ENCODE assay signal across 13 cellular contexts in the genomic region with DNA sequence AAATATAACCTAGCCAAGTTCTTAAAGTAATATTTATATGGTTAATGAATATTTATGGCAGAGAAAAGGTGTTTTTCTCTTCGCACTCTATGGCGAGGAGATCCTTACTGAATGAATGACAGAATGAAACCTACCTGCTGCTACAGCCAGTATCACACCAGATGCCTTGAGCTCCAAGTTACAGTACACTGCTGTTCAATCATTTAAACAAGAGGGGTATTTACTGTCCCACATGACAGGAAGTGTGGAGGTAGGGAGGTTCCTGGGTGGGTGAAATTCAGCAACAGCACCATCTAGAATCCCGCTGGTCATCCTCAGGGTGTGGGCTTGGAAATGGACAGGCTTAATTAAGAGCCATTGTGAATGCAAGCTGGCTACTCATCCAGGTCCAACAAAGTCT. TPM values are rescaled to one million over a fixed set of nuclear protein-coding genes. Genes with fewer than 3 reads are reported as not detected.
DNase-seq lines count a peak whose midpoint lies in the region; ATAC-seq, FAIRE-seq and TF ChIP-seq lines count a peak whose summit lies in the region.
"Had no signal": no experiment of that assay in that cellular context is flagged by ENCODE, and none has a peak within 500 bp of the region (broad histone marks: within the 10 kb centered on the region; RNA-seq: fewer than 3 reads in every experiment).

No MANE protein-coding gene starts in this region.

- TF ChIP-seq CTCF in stomach (IDR thresholded peaks at IDR 0.05): no peak
- TF ChIP-seq CTCF in ovary (IDR thresholded peaks at IDR 0.05): no peak
- TF ChIP-seq CTCF in body of pancreas (IDR thresholded peaks at IDR 0.05): no peak

- intact Hi-C loops in stomach (cut with DNase I; ENCODE audit: low total_unique reads): no loop called here
- intact Hi-C loops in ovary (cut with DNase I): no loop called here
- intact Hi-C loops in body of pancreas (cut with DNase I): no loop called here

- H3K9me3 ChIP-seq in SK-N-MC (ENCODE audit: low read depth, low read length) (no peaks in the 10 kb centered on the region), stomach (no peaks in the 10 kb centered on the region), ovary (no peaks in the 10 kb centered on the region), body of pancreas (no peaks in the 10 kb centered on the region)

- TF ChIP-seq EP300 in stomach (IDR thresholded peaks at IDR 0.05) (no peak), ovary (IDR thresholded peaks at IDR 0.05) (no peak)

- H3K36me3 Mint-ChIP-seq in activated CD4-positive, alpha-beta memory T cell treated with anti-CD3 and anti-CD28 coated beads, Interleukin-2, amount 10 ng/mL, durations not matched to agents 7 days and 5 days (ENCODE audit: low read depth): no peaks in the 10 kb centered on the region
- H3K36me3 Mint-ChIP-seq: activated naive CD4-positive, alpha-beta T cell treated with anti-CD3 and anti-CD28 coated beads, Interleukin-2, amount 10 ng/mL, durations not matched to agents 7 days and 5 days had no signal

- H3K4me1 ChIP-seq in stomach (peaks cover 42 to 100% (median 69%) of the 10 kb centered on the region in 4 donors), ovary (ENCODE audit: insufficient read depth) (peaks cover 15% of the 10 kb centered on the region), body of pancreas (peaks cover 12% of the 10 kb centered on the region)

- 91 to 95% (median 94%) methylated on average over 3 of the region's 3 CpGs for WGBS in stomach, 5 donors
- 95% methylated on average over 3 of the region's 3 CpGs for WGBS in ovary, 3 donors
- WGBS in body of pancreas, 2 donors: 99% methylated on average over 3 of the region's 3 CpGs

- FAIRE-seq in GM12892 (lab: Jason Lieb, UNC): peak; percentile 57
- FAIRE-seq: kidney had no signal

- H3K27me3 Mint-ChIP-seq in activated CD4-positive, alpha-beta memory T cell treated with anti-CD3 and anti-CD28 coated beads, Interleukin-2, amount 10 ng/mL, durations not matched to agents 7 days and 5 days: peaks cover 51% of the 10 kb centered on the region

- H3K9ac ChIP-seq in SK-N-MC (ENCODE audit: insufficient read length): no peak overlapping the region

- ATAC-seq in HG03097 (IDR thresholded peaks at IDR 0.05; ENCODE audit: low FRiP score, unreplicated experiment) (no peak), body of pancreas (no peak)

- H3K27me3 ChIP-seq in stomach (no peaks in the 10 kb centered on the region), ovary (no peaks in the 10 kb centered on the region), body of pancreas (no peaks in the 10 kb centered on the region)

- H3K36me3 ChIP-seq in SK-N-MC (ENCODE audit: insufficient read depth, low read length) (no peaks in the 10 kb centered on the region), stomach (no peaks in the 10 kb centered on the region), ovary (no peaks in the 10 kb centered on the region), body of pancreas (replicated peaks in 1 of 2; ENCODE audit: insufficient read depth in 1 of 2, low read depth in 2 of 2) (no peaks in the 10 kb centered on the region)

- H3K27ac ChIP-seq in SK-N-MC (peak overlapping the region; percentile 93; the same call in 1 of the 2 replicates), stomach (peak overlapping the region in 3 of 5 donors; percentile 57 to 74 (median 69)), ovary (no peak overlapping the region), body of pancreas (no peak overlapping the region)

- H3K4me3 ChIP-seq in SK-N-MC (peak overlapping the region; percentile 12; the same call in 1 of the 2 replicates), stomach (no peak overlapping the region), ovary (no peak overlapping the region), body of pancreas (no peak overlapping the region)

- TF ChIP-seq POLR2A in GM12892 (IDR thresholded peaks at IDR 0.05; ENCODE audit: low read depth, low read length) (no peak), stomach (IDR thresholded peaks at IDR 0.05) (no peak), ovary (IDR thresholded peaks at IDR 0.05) (no peak), body of pancreas (IDR thresholded peaks at IDR 0.05) (no peak)

- DNase-seq in GM12892 (ENCODE audit: insufficient read length): no peak
- DNase-seq in SK-N-MC (ENCODE audit: low read depth, low spot score): no peak
- peak; percentile 69 for DNase-seq in foreskin melanocyte
- no peak for DNase-seq in stomach
- DNase-seq in activated CD4-positive, alpha-beta memory T cell treated with anti-CD3 and anti-CD28 coated beads, Interleukin-2, amount 10 ng/mL, durations not matched to agents 7 days and 5 days: no peak
- no peak for DNase-seq in ovary
- no peak for DNase-seq in body of pancreas
- DNase-seq: activated CD8-positive, alpha-beta memory T cell treated with anti-CD3 and anti-CD28 coated beads for 24 hours; activated naive CD4-positive, alpha-beta T cell treated with anti-CD3 and anti-CD28 coated beads, Interleukin-2, amount 10 ng/mL, durations not matched to agents 7 days and 5 days; kidney; NCI-H2171 treated with DMSO at 0.1 percent for 48 hours had no signal

- POLR2A ChIA-PET in activated CD4-positive, alpha-beta memory T cell treated with anti-CD3 and anti-CD28 coated beads, Interleukin-2, amount 10 ng/mL, durations not matched to agents 7 days and 5 days (lab: Charles Lee): no interaction called here

- H3K27ac Mint-ChIP-seq in activated CD4-positive, alpha-beta memory T cell treated with anti-CD3 and anti-CD28 coated beads, Interleukin-2, amount 10 ng/mL, durations not matched to agents 7 days and 5 days: no peak overlapping the region
- H3K27ac Mint-ChIP-seq: activated naive CD4-positive, alpha-beta T cell treated with anti-CD3 and anti-CD28 coated beads, Interleukin-2, amount 10 ng/mL, durations not matched to agents 7 days and 5 days had no signal

- CTCF ChIA-PET in activated CD4-positive, alpha-beta memory T cell treated with anti-CD3 and anti-CD28 coated beads, Interleukin-2, amount 10 ng/mL, durations not matched to agents 7 days and 5 days (lab: Charles Lee): interaction anchor here (0.8 kb wide), 1 partner anchor 13 kb away, joined by 3 read pairs; no protein-coding TSS in a partner anchor

- no peak overlapping the region for H3K4me3 Mint-ChIP-seq in activated CD4-positive, alpha-beta memory T cell treated with anti-CD3 and anti-CD28 coated beads, Interleukin-2, amount 10 ng/mL, durations not matched to agents 7 days and 5 days
- H3K4me3 Mint-ChIP-seq: activated naive CD4-positive, alpha-beta T cell treated with anti-CD3 and anti-CD28 coated beads, Interleukin-2, amount 10 ng/mL, durations not matched to agents 7 days and 5 days had no signal

- H3K4me1 Mint-ChIP-seq in activated CD4-positive, alpha-beta memory T cell treated with anti-CD3 and anti-CD28 coated beads, Interleukin-2, amount 10 ng/mL, durations not matched to agents 7 days and 5 days: peaks cover 20% of the 10 kb centered on the region

- H3K9me3 Mint-ChIP-seq in activated CD4-positive, alpha-beta memory T cell treated with anti-CD3 and anti-CD28 coated beads, Interleukin-2, amount 10 ng/mL, durations not matched to agents 7 days and 5 days: no peaks in the 10 kb centered on the region
- H3K9me3 Mint-ChIP-seq: activated naive CD4-positive, alpha-beta T cell treated with anti-CD3 and anti-CD28 coated beads, Interleukin-2, amount 10 ng/mL, durations not matched to agents 7 days and 5 days; CD14-positive monocyte had no signal

RNA-seq across cellular contexts. Expression of a gene that starts 14.8 kb away (rescaled TPM):
- polyA plus RNA-seq in GM12892 (2012; ENCODE audit: missing spikeins): 9.3 TPM
- 10 to 100 TPM; 13.3 to 33.8 (median 19.0) TPM for total RNA-seq in stomach
- 10 to 100 TPM in 2 of 3 donors, 1 to 10 TPM in 1; 5.1 to 17.0 (median 11.1) TPM for polyA plus RNA-seq in stomach
- 1 to 10 TPM; 1.2 to 1.7 TPM for total RNA-seq in activated CD4-positive, alpha-beta memory T cell treated with anti-CD3 and anti-CD28 coated beads, Interleukin-2, amount 10 ng/mL, durations not matched to agents 7 days and 5 days
- total RNA-seq in ovary: 10 to 100 TPM; 14.8 to 29.6 (median 18.7) TPM
- polyA plus RNA-seq in ovary: 10 to 100 TPM; 18.9 to 21.6 TPM
- 10 to 100 TPM; 14.0 to 18.8 TPM for total RNA-seq in body of pancreas

Comparison
In these comparisons a context has a peak if more than half of its experiments do, and no peak if none do; other contexts are left out.
1. H3K27ac ChIP-seq: peak in SK-N-MC (single experiment) and stomach (3 of 5); none in ovary (0 of 2) and body of pancreas (0 of 4).
2. RNA of a gene that starts 14.8 kb away (total RNA-seq): 13.3 to 33.8 TPM in stomach, 14.0 to 18.8 TPM in body of pancreas and 14.8 to 29.6 TPM in ovary; 1.2 to 1.7 TPM in activated CD4-positive, alpha-beta memory T cell treated with anti-CD3 and anti-CD28 coated beads, Interleukin-2, amount 10 ng/mL, durations not matched to agents 7 days and 5 days; every median in the first group is over 4 times any median in the second.